ENCODE assay signal across 9 cellular contexts in genomic region chrX:140664939-140665338, GRCh38. TPM values are rescaled to one million over a fixed set of nuclear protein-coding genes. Genes with fewer than 3 reads are reported as not detected.
A peak's percentile ranks its signal among the peaks of the same experiment; 100 is the strongest.
DNase-seq lines count a peak whose midpoint lies in the region; ATAC-seq, FAIRE-seq and TF ChIP-seq lines count a peak whose summit lies in the region.
"Had no signal": no experiment of that assay in that cellular context is flagged by ENCODE, and none has a peak within 500 bp of the region (broad histone marks: within the 10 kb centered on the region; RNA-seq: fewer than 3 reads in every experiment).

No MANE protein-coding gene starts in this region.

- peak in 1 of 2 experiments; percentile 56; a peak in 2 of 4 replicates for TF ChIP-seq RAD21 in K562 (CRISPR knock-in tag; conservative IDR thresholded peaks at IDR 0.05 in 1 of 2, IDR thresholded peaks at IDR 0.05 in 1 of 2)

- no peak overlapping the region for H3K9ac ChIP-seq in K562 (ENCODE audit: insufficient read depth in 1 of 2, low read depth in 2 of 2, low read length in 2 of 2)

- H3K36me3 ChIP-seq in K562 (ENCODE audit: control insufficient read depth, insufficient read depth, low read length), result no peaks in the 10 kb centered on the region

- TF ChIP-seq EP300 in K562 (IDR thresholded peaks at IDR 0.05; ENCODE audit: low read length), result no peak

- DNase-seq in GM12864 (ENCODE audit: low read depth) (peak; percentile 0), Kasumi-1 (lab: John Stamatoyannopoulos, UW) (peak; percentile 20 to 36), K562 (ENCODE audit: extremely low read depth in 1 of 4, low spot score in 3 of 4) (peak in 3 of 4 experiments; percentile 3 to 8 (median 5)), myocyte (ENCODE audit: low read depth) (peak; percentile 11), HuH-7 (ENCODE audit: low spot score) (no peak), activated T-cell treated with anti-CD3 and anti-CD28 coated beads for 4 hours (no peak)
- DNase-seq: activated CD4-positive, alpha-beta memory T cell treated with anti-CD3 and anti-CD28 coated beads, Interleukin-2, amount 10 ng/mL, durations not matched to agents 7 days and 5 days had no signal

- no TSS peak for BruUV-seq in K562 (replicated peaks; lab: Mats Ljungman, UMichigan)

- intact Hi-C loops in K562 (cut with micrococcal nuclease), result loop anchor here (5.0 kb wide), 1 partner anchor 608 kb away; no protein-coding TSS in a partner anchor

- no peaks in the 10 kb centered on the region for H3K4me1 ChIP-seq in K562 (replicated peaks in 1 of 2; ENCODE audit: control insufficient read depth in 2 of 2, insufficient read depth in 2 of 2, low read length in 2 of 2)

- ATAC-seq in K562, result no peak
- no peak for ATAC-seq in GM18858 (IDR thresholded peaks at IDR 0.05; ENCODE audit: unreplicated experiment)
- ATAC-seq in HG03135 (IDR thresholded peaks at IDR 0.05; ENCODE audit: unreplicated experiment), result no peak

- no peak overlapping the region for H2AFZ ChIP-seq in K562 (ENCODE audit: low read depth, low read length)

- CTCF ChIA-PET in K562 (lab: Yijun Ruan, JAX; ENCODE audit: low intra/inter-chr PET ratio), result no interaction called here

- no peak for FAIRE-seq in K562 (lab: Jason Lieb, UNC)

- H3K27ac ChIP-seq in K562 (ENCODE audit: extremely low read depth, low read depth, low read length), result no peak overlapping the region

- H3K4me3 ChIP-seq in GM12864 (ENCODE audit: low read depth, low read length) (no peak overlapping the region), K562 (no peak overlapping the region)

- WGBS in K562 (ENCODE audit: insufficient coverage, low coverage, missing lambda C conversion rate), result 0% methylated on average over 3 of the region's 3 CpGs

- POLR2A ChIA-PET in K562 (lab: Yijun Ruan, JAX), result no interaction called here

- H3K9me1 ChIP-seq in K562 (ENCODE audit: control insufficient read depth, insufficient read depth, low read length), result no peaks in the 10 kb centered on the region

- no peaks in the 10 kb centered on the region for H3K79me2 ChIP-seq in K562 (ENCODE audit: control insufficient read depth, insufficient read depth, low read length)

- no peak for TF ChIP-seq CTCF in GM12864 (IDR thresholded peaks at IDR 0.05; ENCODE audit: low read depth, low read length, missing control alignments)
- TF ChIP-seq CTCF in K562 (IDR thresholded peaks at IDR 0.05 in 2 of 3, conservative IDR thresholded peaks at IDR 0.05 in 1 of 3; ENCODE audit: insufficient read depth in 2 of 3, low read depth in 1 of 3, low read length in 3 of 3), result 0 out of 6 replicates have a peak, but pooled peaks of 1 of the 3 experiments have one; percentile 15

- no peaks in the 10 kb centered on the region for H4K20me1 ChIP-seq in K562 (replicated peaks; ENCODE audit: control insufficient read depth, insufficient read depth, low read length)

- no peaks in the 10 kb centered on the region for H3K27me3 ChIP-seq in K562 (ENCODE audit: control insufficient read depth in 2 of 2, insufficient read depth in 2 of 2, low read length in 2 of 2)

- H3K9me3 ChIP-seq in K562 (replicated peaks; ENCODE audit: control insufficient read depth, insufficient read depth, low read depth, low read length), result no peaks in the 10 kb centered on the region

- H3K4me2 ChIP-seq in K562 (ENCODE audit: insufficient read depth, low read length), result no peak overlapping the region

- in situ Hi-C loops in K562 (cut with MboI), result no loop called here

- TF ChIP-seq POLR2A in K562 (conservative IDR thresholded peaks at IDR 0.05), result no peak

TF ChIP-seq in K562, 482 proteins besides CTCF, POLR2A, EP300 and RAD21:
- TF ChIP-seq TSC22D4 (tag; IDR thresholded peaks at IDR 0.05) (no peak), CREB3 (tag; conservative IDR thresholded peaks at IDR 0.05; ENCODE audit: low read depth) (no peak), EZH2 (IDR thresholded peaks at IDR 0.05; ENCODE audit: borderline replicate concordance, low read depth, low read length) (no peak), ETV1 (tag; conservative IDR thresholded peaks at IDR 0.05; ENCODE audit: low read depth) (no peak), SMARCE1 (IDR thresholded peaks at IDR 0.05) (no peak)

RNA-seq across cellular contexts. Expression of gene LINC00632, which starts 44.6 kb away (rescaled TPM):
- total RNA-seq in K562 (2011; cell fraction: chromatin; rRNA removed; ENCODE audit: low replicate concordance), result not detected in 2 replicates
- not detected in 2 replicates for total RNA-seq in K562 (2011; cell fraction: nucleolus; rRNA removed)
- not detected in 2 replicates for total RNA-seq in K562 (2011; cell fraction: nucleoplasm; rRNA removed)
- total RNA-seq in K562 (2014; rRNA removed) (not detected in 2 replicates), K562 (2014; rRNA removed; fragmentation: Illumina TruSeq; extraction: Trizol) (not detected in 2 replicates), K562 (2015; rRNA removed; fragmentation: Illumina TruSeq; extraction: Trizol) (not detected in 2 replicates), K562 (2021) (0.20 and 0.47 TPM in 2 replicates), myocyte (11.6 and 18.6 TPM in 2 replicates)
- polyA plus RNA-seq in K562 (2011; rRNA removed) (0.06 TPM in 1 of 2 replicates, not detected in the other), K562 (2014; fragmentation: Illumina TruSeq; extraction: Trizol) (not detected in 2 replicates), K562 (2014; fragmentation: Nextera tagmentation; extraction: Ambion mirVana) (not detected), K562 (2014; rRNA removed) (not detected in 2 replicates)
- 0.07 and 0.10 TPM in 2 replicates for polyA plus RNA-seq in K562 (2011; cell fraction: cytosol; rRNA removed)
- under 0.01 TPM in 1 of 2 replicates, not detected in the other for polyA plus RNA-seq in K562 (2011; cell fraction: nucleus; rRNA removed)
- polyA plus RNA-seq in K562 (2012), result 0.72 TPM in 1 of 2 replicates, not detected in the other
- polyA minus RNA-seq in K562 (2011; rRNA and poly(A)+ RNA removed), result not detected in 2 replicates
- not detected in 2 replicates for polyA minus RNA-seq in K562 (2011; cell fraction: cytosol; rRNA and poly(A)+ RNA removed)
- not detected in 2 replicates for polyA minus RNA-seq in K562 (2011; cell fraction: nucleus; rRNA and poly(A)+ RNA removed)
- polyA plus RNA-seq in myocyte (2012), result 37.1 TPM

Comparison
In these comparisons a context has a peak if more than half of its experiments do, and no peak if none do; other contexts are left out.
1. DNase-seq: peak in GM12864 (single experiment), Kasumi-1 (2 of 2), K562 (3 of 4) and myocyte (single experiment); none in HuH-7 (single experiment) and activated T-cell treated with anti-CD3 and anti-CD28 coated beads for 4 hours (single experiment).